ENCODE assay signal across 15 cellular contexts in the genomic region with DNA sequence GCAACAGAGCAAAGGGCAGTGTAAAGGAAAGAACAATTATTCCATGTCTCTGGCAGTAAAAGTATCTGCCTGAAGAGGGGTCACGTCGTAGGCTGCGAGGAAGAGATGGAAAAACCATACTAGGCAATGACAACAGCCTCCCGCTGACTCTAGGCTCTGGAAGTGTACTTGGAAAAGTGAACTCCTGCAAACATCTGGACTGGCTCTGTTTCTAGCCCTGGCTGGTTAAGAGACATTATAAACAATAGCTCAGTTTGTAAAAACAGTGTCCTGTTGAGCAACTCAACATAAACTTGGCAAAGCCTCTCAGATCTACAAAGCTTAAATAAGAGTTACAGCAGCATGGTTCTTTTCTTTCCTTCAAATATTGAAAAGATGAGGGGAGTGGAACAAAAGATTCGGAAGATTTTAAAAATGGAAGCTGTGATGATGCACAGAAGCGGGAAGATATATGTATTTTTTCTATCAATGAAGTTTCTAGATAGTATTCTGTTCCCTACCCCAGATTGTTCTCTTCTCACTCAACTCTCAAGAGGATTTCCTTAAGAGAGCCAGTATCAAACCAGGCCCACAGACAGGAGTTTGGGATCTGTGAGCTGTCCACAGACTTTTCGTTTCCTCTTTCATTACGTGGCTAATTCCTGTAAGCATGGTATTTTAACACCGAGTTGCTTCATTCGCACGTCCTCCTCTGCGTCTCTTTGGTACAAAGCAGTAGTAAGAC.
DNase-seq lines count a peak whose midpoint lies in the region; ATAC-seq, FAIRE-seq and TF ChIP-seq lines count a peak whose summit lies in the region.
"Had no signal": no experiment of that assay in that cellular context is flagged by ENCODE, and none has a peak within 500 bp of the region (broad histone marks: within the 10 kb centered on the region; RNA-seq: fewer than 3 reads in every experiment).

No MANE protein-coding gene starts in this region.

- no peak overlapping the region for H3K27ac Mint-ChIP-seq in activated T-cell treated with anti-CD3 and anti-CD28 coated beads, Interleukin-2, amount 50 U/mL, for 72 hours
- H3K27ac Mint-ChIP-seq: progenitor cell of endocrine pancreas had no signal

- peak; percentile 98 for FAIRE-seq in endometrium (lab: Jason Lieb, UNC)

- no peaks in the 10 kb centered on the region for H3K4me1 ChIP-seq in left lung
- H3K4me1 ChIP-seq: Caco-2 had no signal

- no peaks in the 10 kb centered on the region for H3K9me3 Mint-ChIP-seq in activated T-cell treated with anti-CD3 and anti-CD28 coated beads, Interleukin-2, amount 50 U/mL, for 72 hours

- peaks cover 6 to 26% of the 10 kb centered on the region in 2 donors for H3K36me3 Mint-ChIP-seq in activated T-cell treated with anti-CD3 and anti-CD28 coated beads, Interleukin-2, amount 50 U/mL, for 72 hours (ENCODE audit: insufficient read depth in 2 of 2)

- no peaks in the 10 kb centered on the region for H3K4me1 Mint-ChIP-seq in activated T-cell treated with anti-CD3 and anti-CD28 coated beads, Interleukin-2, amount 50 U/mL, for 72 hours (ENCODE audit: low read depth)

- peak; percentile 76 for ATAC-seq in left lung
- no peak for ATAC-seq in activated T-cell treated with anti-CD3 and anti-CD28 coated beads, Interleukin-2, amount 50 U/mL, for 72 hours (replicated peaks in 1 of 2)
- ATAC-seq in GM19328 (IDR thresholded peaks at IDR 0.05; ENCODE audit: unreplicated experiment) = no peak

- H3K27me3 ChIP-seq in left lung = no peaks in the 10 kb centered on the region

- in situ Hi-C loops in GM13976 (cut with MboI; ENCODE audit: low sequenced_read_pairs, unreplicated experiment) = no loop called here

- DNase-seq in HCEC 1CT = peak; percentile 70
- no peak for DNase-seq in left lung
- DNase-seq in smooth muscle cell of the brain vasculature (ENCODE audit: low read depth, low spot score) = peak; percentile 89
- DNase-seq in activated T-cell treated with anti-CD3 and anti-CD28 coated beads, Interleukin-2, amount 50 U/mL, for 72 hours = no peak
- DNase-seq in central memory CD4-positive, alpha-beta T cell = no peak
- DNase-seq in GM13976 (ENCODE audit: low spot score) = no peak
- DNase-seq: activated CD4-positive, alpha-beta T cell treated with anti-CD3 and anti-CD28 coated beads, Interleukin-2, amount 50 U/mL, for 4 hours; activated naive CD4-positive, alpha-beta T cell; Caco-2; foreskin melanocyte; OCI-M1; T-helper 1 cell had no signal

- H3K27me3 Mint-ChIP-seq in activated T-cell treated with anti-CD3 and anti-CD28 coated beads, Interleukin-2, amount 50 U/mL, for 72 hours (ENCODE audit: low read depth) = no peaks in the 10 kb centered on the region
- H3K27me3 Mint-ChIP-seq: progenitor cell of endocrine pancreas had no signal

- H3K9me3 ChIP-seq in left lung = no peaks in the 10 kb centered on the region
- H3K9me3 ChIP-seq: Caco-2 had no signal

- H3K27ac ChIP-seq in left lung = peak overlapping the region; percentile 11 to 21

- intact Hi-C loops in left lung (cut with DNase I) = no loop called here

- no peak for TF ChIP-seq CTCF in left lung (IDR thresholded peaks at IDR 0.05)
- no peak for TF ChIP-seq CTCF in GM13976 (IDR thresholded peaks at IDR 0.05; ENCODE audit: borderline replicate concordance, control extremely low read depth, extremely low read depth, insufficient read depth, missing control alignments)

- H3K4me3 Mint-ChIP-seq in activated T-cell treated with anti-CD3 and anti-CD28 coated beads, Interleukin-2, amount 50 U/mL, for 72 hours = no peak overlapping the region

- no peak overlapping the region for H3K4me3 ChIP-seq in left lung

- peaks cover 0 to 85% of the 10 kb centered on the region in 2 donors for H3K36me3 ChIP-seq in left lung

Comparison
In these comparisons a context has a peak if more than half of its experiments do, and no peak if none do; other contexts are left out.
1. DNase-seq: peak in HCEC 1CT (single experiment) and smooth muscle cell of the brain vasculature (single experiment); none in left lung (0 of 2), activated T-cell treated with anti-CD3 and anti-CD28 coated beads, Interleukin-2, amount 50 U/mL, for 72 hours (0 of 2), central memory CD4-positive, alpha-beta T cell (single experiment) and GM13976 (single experiment).